Comparison of ENCODE assay signal across 16 cellular contexts in genomic region chr7:12357508-12357907, GRCh38. TPM values are rescaled to one million over a fixed set of nuclear protein-coding genes. Genes with fewer than 3 reads are reported as not detected.
DNase-seq lines count a peak whose midpoint lies in the region; ATAC-seq and TF ChIP-seq lines count a peak whose summit lies in the region.
"Had no signal": no experiment of that assay in that cellular context is flagged by ENCODE, and none has a peak within 500 bp of the region (broad histone marks: within the 10 kb centered on the region; RNA-seq: fewer than 3 reads in every experiment).

No MANE protein-coding gene starts in this region.

- H3K27ac ChIP-seq in PC-3 (ENCODE audit: low read length): no peak overlapping the region
- H3K27ac ChIP-seq in right atrium auricular region: no peak overlapping the region
- H3K27ac ChIP-seq: gastrocnemius medialis had no signal

- H3K9me2 ChIP-seq in PC-3 (replicated peaks; ENCODE audit: low read length): no peaks in the 10 kb centered on the region

- H3K4me2 ChIP-seq in PC-3 (ENCODE audit: low read length): no peak overlapping the region

- H3K4me3 ChIP-seq in PC-3 (ENCODE audit: low read length) (no peak overlapping the region), right atrium auricular region (no peak overlapping the region)
- H3K4me3 ChIP-seq: gastrocnemius medialis had no signal

- POLR2A ChIA-PET in PC-3 (lab: Charles Lee; ENCODE audit: unreplicated experiment): no interaction called here

- H3K9me3 ChIP-seq in PC-3 (ENCODE audit: low read length): no peaks in the 10 kb centered on the region
- no peaks in the 10 kb centered on the region for H3K9me3 ChIP-seq in right atrium auricular region
- H3K9me3 ChIP-seq in T-helper 17 cell (ENCODE audit: control insufficient read depth, low read length, poor library complexity, severe bottlenecking): no peaks in the 10 kb centered on the region
- H3K9me3 ChIP-seq: gastrocnemius medialis had no signal

- H3K27me3 ChIP-seq in PC-3 (ENCODE audit: low read length): no peaks in the 10 kb centered on the region
- no peaks in the 10 kb centered on the region for H3K27me3 ChIP-seq in right atrium auricular region
- H3K27me3 ChIP-seq: gastrocnemius medialis had no signal

- H3K4me3 Mint-ChIP-seq in T-helper 17 cell: no peak overlapping the region
- H3K4me3 Mint-ChIP-seq: B cell; naive B cell; stimulated activated naive CD8-positive, alpha-beta T cell treated with anti-CD3 and anti-CD28 coated beads, Interleukin-15, Interleukin-2, amounts not matched to agents 100 ng/mL and 50 ng/mL, for 24 hours had no signal

- H3K27ac Mint-ChIP-seq in T-helper 17 cell: no peak overlapping the region
- H3K27ac Mint-ChIP-seq: B cell; naive B cell; stimulated activated naive CD8-positive, alpha-beta T cell treated with anti-CD3 and anti-CD28 coated beads, Interleukin-15, Interleukin-2, amounts not matched to agents 100 ng/mL and 50 ng/mL, for 24 hours had no signal

- DNase-seq in NCI-H128 (lab: John Stamatoyannopoulos, UW; ENCODE audit: unreplicated experiment) (peak; percentile 2), PC-3 (no peak), right atrium auricular region (ENCODE audit: low spot score) (no peak), T-helper 17 cell (no peak)
- DNase-seq in activated CD4-positive, alpha-beta T cell treated with anti-CD3 and anti-CD28 coated beads for 1 hour: no peak
- DNase-seq: effector memory CD4-positive, alpha-beta T cell; gastrocnemius medialis; H7; naive B cell; right cardiac atrium; SHP77 had no signal

- H3K36me3 ChIP-seq in PC-3 (ENCODE audit: low read depth, low read length) (peaks cover 3% of the 10 kb centered on the region; the same call in 1 of the 2 replicates), right atrium auricular region (no peaks in the 10 kb centered on the region)
- H3K36me3 ChIP-seq: gastrocnemius medialis had no signal

- no peak overlapping the region for H2AFZ ChIP-seq in PC-3 (ENCODE audit: low read length)

- no TSS peak for BruUV-seq in PC-3 (replicated peaks; lab: Mats Ljungman, UMichigan)

- ATAC-seq in GM18511 (IDR thresholded peaks at IDR 0.05; ENCODE audit: unreplicated experiment) (peak; percentile 92), GM21381 (IDR thresholded peaks at IDR 0.05; ENCODE audit: unreplicated experiment) (peak; percentile 86), HG03025 (IDR thresholded peaks at IDR 0.05; ENCODE audit: low FRiP score, unreplicated experiment) (peak; percentile 69), PC-3 (no peak), T-helper 17 cell (no peak)
- ATAC-seq: gastrocnemius medialis, right cardiac atrium had no signal

- H3F3A ChIP-seq in PC-3 (ENCODE audit: low read length, unreplicated experiment): no peaks in the 10 kb centered on the region

- no peak overlapping the region for H3K9ac ChIP-seq in PC-3 (ENCODE audit: low read length)

- CTCF ChIA-PET in PC-3 (lab: Charles Lee): no interaction called here

- no peaks in the 10 kb centered on the region for H3K79me2 ChIP-seq in PC-3 (ENCODE audit: low read length)

- peaks cover 8% of the 10 kb centered on the region for H3K36me3 Mint-ChIP-seq in T-helper 17 cell (ENCODE audit: low read depth)
- H3K36me3 Mint-ChIP-seq: naive B cell had no signal

- H3K4me1 Mint-ChIP-seq in T-helper 17 cell: no peaks in the 10 kb centered on the region
- H3K4me1 Mint-ChIP-seq: B cell, naive B cell had no signal

- H3K27me3 Mint-ChIP-seq in T-helper 17 cell: no peaks in the 10 kb centered on the region
- H3K27me3 Mint-ChIP-seq: B cell; naive B cell; stimulated activated naive CD8-positive, alpha-beta T cell treated with anti-CD3 and anti-CD28 coated beads, Interleukin-15, Interleukin-2, amounts not matched to agents 100 ng/mL and 50 ng/mL, for 24 hours had no signal

- peaks cover 26% of the 10 kb centered on the region for H3K4me1 ChIP-seq in PC-3 (ENCODE audit: insufficient read depth, low read length)
- no peaks in the 10 kb centered on the region for H3K4me1 ChIP-seq in right atrium auricular region
- H3K4me1 ChIP-seq: gastrocnemius medialis had no signal

- H4K20me1 ChIP-seq in PC-3 (ENCODE audit: low read length): no peaks in the 10 kb centered on the region

- TF ChIP-seq CTCF in PC-3 (conservative IDR thresholded peaks at IDR 0.05; ENCODE audit: low read depth, low read length) (no peak), right atrium auricular region (IDR thresholded peaks at IDR 0.05) (no peak)

- intact Hi-C loops in PC-3 (cut with micrococcal nuclease): no loop called here

RNA-seq across cellular contexts. Expression of gene VWDE, which starts 46.2 kb away (rescaled TPM):
- total RNA-seq in PC-3 (2014; rRNA removed): 5.5 and 7.7 TPM in 2 replicates
- 10 to 100 TPM in 1 of 2 donors, 1 to 10 TPM in 1; 4.0 to 14.4 TPM for total RNA-seq in right atrium auricular region
- total RNA-seq in T-helper 17 cell: 1 to 10 TPM; 5.8 to 7.0 TPM
- total RNA-seq: B cell, gastrocnemius medialis had no signal

Comparison
In these comparisons a context has a peak if more than half of its experiments do, and no peak if none do; other contexts are left out.
1. ATAC-seq: peak in GM18511 (single experiment), GM21381 (single experiment) and HG03025 (single experiment); none in PC-3 (single experiment) and T-helper 17 cell (single experiment).